ENCODE assay signal across 13 cellular contexts in the genomic region with DNA sequence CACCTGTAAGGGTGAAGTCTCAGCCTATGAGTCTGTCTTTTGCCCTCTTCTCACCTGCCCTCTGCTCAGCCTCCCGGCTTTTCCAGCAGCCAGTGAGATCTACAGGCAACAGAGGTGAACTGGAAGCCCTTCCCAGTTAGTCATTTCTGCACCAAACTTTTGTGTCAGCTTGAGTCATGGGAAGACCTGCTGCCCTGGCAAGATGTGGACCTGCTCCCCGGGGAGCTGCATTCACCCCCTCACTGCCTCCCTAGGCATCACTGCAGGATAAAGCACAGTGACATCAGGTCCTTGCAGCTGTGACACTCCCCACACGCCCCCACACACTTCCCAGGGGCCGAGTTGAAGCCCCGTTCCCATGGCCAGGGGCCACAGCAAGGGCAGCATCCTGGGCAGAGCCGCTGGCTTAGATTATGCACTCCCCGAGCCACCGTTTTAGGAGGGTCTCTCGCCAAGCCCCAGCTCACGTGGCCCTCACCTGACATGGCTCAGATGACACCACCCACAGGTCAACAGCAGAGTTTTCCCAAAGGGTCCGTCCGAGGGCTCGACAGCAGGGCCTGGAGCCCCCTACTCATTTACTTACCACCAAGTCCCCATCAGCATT. TPM values are rescaled to one million over a fixed set of nuclear protein-coding genes. Genes with fewer than 3 reads are reported as not detected.
DNase-seq lines count a peak whose midpoint lies in the region; ATAC-seq and TF ChIP-seq lines count a peak whose summit lies in the region.
"Had no signal": no experiment of that assay in that cellular context is flagged by ENCODE, and none has a peak within 500 bp of the region (broad histone marks: within the 10 kb centered on the region; RNA-seq: fewer than 3 reads in every experiment).

No MANE protein-coding gene starts in this region.

- H3K27ac Mint-ChIP-seq in neural progenitor cell: peak overlapping the region; percentile 50
- no peak overlapping the region for H3K27ac Mint-ChIP-seq in activated CD8-positive, alpha-beta T cell treated with anti-CD3 and anti-CD28 coated beads for 36 hours
- H3K27ac Mint-ChIP-seq: stimulated activated naive CD8-positive, alpha-beta T cell treated with anti-CD3 and anti-CD28 coated beads, Interleukin-15, Interleukin-2, amounts not matched to agents 100 ng/mL and 50 ng/mL, for 24 hours had no signal

- H3K9me3 Mint-ChIP-seq in neural progenitor cell: no peaks in the 10 kb centered on the region
- no peaks in the 10 kb centered on the region for H3K9me3 Mint-ChIP-seq in activated CD8-positive, alpha-beta T cell treated with anti-CD3 and anti-CD28 coated beads for 36 hours
- H3K9me3 Mint-ChIP-seq: activated T-cell treated with anti-CD3 and anti-CD28 coated beads, Interleukin-2, amount 50 U/mL, for 4 hours; stimulated activated naive CD8-positive, alpha-beta T cell treated with anti-CD3 and anti-CD28 coated beads, Interleukin-15, Interleukin-2, amounts not matched to agents 100 ng/mL and 50 ng/mL, for 24 hours had no signal

- H3K79me2 ChIP-seq in neural progenitor cell (ENCODE audit: low read depth): no peaks in the 10 kb centered on the region

- intact Hi-C loops in Right ventricle myocardium inferior (cut with DNase I): no loop called here
- intact Hi-C loops in cardiac septum (cut with DNase I): no loop called here
- intact Hi-C loops in activated CD8-positive, alpha-beta T cell treated with anti-CD3 and anti-CD28 coated beads for 36 hours (cut with micrococcal nuclease): loop anchor here (5.0 kb wide), 1 partner anchor 64 kb away; no protein-coding TSS in a partner anchor

- no peaks in the 10 kb centered on the region for H3K36me3 Mint-ChIP-seq in neural progenitor cell
- H3K36me3 Mint-ChIP-seq in activated CD8-positive, alpha-beta T cell treated with anti-CD3 and anti-CD28 coated beads for 36 hours (ENCODE audit: low read depth): no peaks in the 10 kb centered on the region

- peaks cover 29% of the 10 kb centered on the region for H3F3A ChIP-seq in neural progenitor cell (ENCODE audit: low read depth)

- H3K4me2 ChIP-seq in neural progenitor cell: peak overlapping the region; percentile 51
- H3K4me2 ChIP-seq: KMS-11 had no signal

- TF ChIP-seq CTCF in coronary artery (IDR thresholded peaks at IDR 0.05) (no peak), neural progenitor cell (IDR thresholded peaks at IDR 0.05) (no peak)
- no peak for TF ChIP-seq CTCF in activated CD8-positive, alpha-beta T cell treated with anti-CD3 and anti-CD28 coated beads for 36 hours (IDR thresholded peaks at IDR 0.05)

- H3K4me3 ChIP-seq in coronary artery: peak overlapping the region; percentile 57
- H3K4me3 ChIP-seq in neural progenitor cell: no peak overlapping the region

- H2AFZ ChIP-seq in neural progenitor cell (replicated peaks): peak overlapping the region; percentile 85

- CTCF ChIA-PET in activated CD8-positive, alpha-beta T cell treated with anti-CD3 and anti-CD28 coated beads for 36 hours (lab: Charles Lee): interaction anchor here (0.6 to 9.7 kb wide), 11 partner anchors 9 to 130 kb away, joined by 3 to 142 read pairs (median 3); no protein-coding TSS in a partner anchor

- no peak overlapping the region for H3K9ac ChIP-seq in neural progenitor cell
- H3K9ac ChIP-seq: KMS-11 had no signal

- ATAC-seq in Right ventricle myocardium inferior (no peak), GM18498 (IDR thresholded peaks at IDR 0.05; ENCODE audit: unreplicated experiment) (no peak)
- ATAC-seq in activated CD8-positive, alpha-beta T cell treated with anti-CD3 and anti-CD28 coated beads for 36 hours: no peak

- peaks cover 26% of the 10 kb centered on the region for H3K4me1 ChIP-seq in neural progenitor cell

- H3K27me3 ChIP-seq in neural progenitor cell: peaks cover 24% of the 10 kb centered on the region
- H3K27me3 ChIP-seq: spleen had no signal

- DNase-seq in Right ventricle myocardium inferior (ENCODE audit: missing footprints) (peak; percentile 59), cardiac septum (ENCODE audit: low spot score) (no peak), coronary artery (ENCODE audit: low spot score) (no peak), neural progenitor cell (ENCODE audit: low spot score) (no peak), SK-N-DZ (ENCODE audit: low spot score) (no peak), cerebellar nuclear complex (lab: John Stamatoyannopoulos, UW) (no peak)
- no peak for DNase-seq in activated CD8-positive, alpha-beta T cell treated with anti-CD3 and anti-CD28 coated beads for 36 hours

- H3K4me3 Mint-ChIP-seq in neural progenitor cell: peak overlapping the region; percentile 22
- H3K4me3 Mint-ChIP-seq in activated CD8-positive, alpha-beta T cell treated with anti-CD3 and anti-CD28 coated beads for 36 hours: no peak overlapping the region
- H3K4me3 Mint-ChIP-seq: activated T-cell treated with anti-CD3 and anti-CD28 coated beads, Interleukin-2, amount 50 U/mL, for 4 hours; stimulated activated naive CD8-positive, alpha-beta T cell treated with anti-CD3 and anti-CD28 coated beads, Interleukin-15, Interleukin-2, amounts not matched to agents 100 ng/mL and 50 ng/mL, for 24 hours had no signal

- H4K20me1 ChIP-seq in neural progenitor cell (ENCODE audit: low read depth): peaks cover 12% of the 10 kb centered on the region

- POLR2A ChIA-PET in activated CD8-positive, alpha-beta T cell treated with anti-CD3 and anti-CD28 coated beads for 36 hours (lab: Charles Lee): no interaction called here

- H3K9me3 ChIP-seq in neural progenitor cell (ENCODE audit: low read depth): no peaks in the 10 kb centered on the region
- H3K9me3 ChIP-seq: spleen had no signal

- peaks cover 41% of the 10 kb centered on the region for H3K4me1 Mint-ChIP-seq in neural progenitor cell
- H3K4me1 Mint-ChIP-seq in activated CD8-positive, alpha-beta T cell treated with anti-CD3 and anti-CD28 coated beads for 36 hours (ENCODE audit: low read depth): peaks cover 12% of the 10 kb centered on the region

- H3K27me3 Mint-ChIP-seq in neural progenitor cell (ENCODE audit: insufficient read depth, low read depth): peaks cover 15% of the 10 kb centered on the region
- no peaks in the 10 kb centered on the region for H3K27me3 Mint-ChIP-seq in activated CD8-positive, alpha-beta T cell treated with anti-CD3 and anti-CD28 coated beads for 36 hours
- H3K27me3 Mint-ChIP-seq: stimulated activated naive CD8-positive, alpha-beta T cell treated with anti-CD3 and anti-CD28 coated beads, Interleukin-15, Interleukin-2, amounts not matched to agents 100 ng/mL and 50 ng/mL, for 24 hours had no signal

- H3K36me3 ChIP-seq in neural progenitor cell: no peaks in the 10 kb centered on the region
- H3K36me3 ChIP-seq: spleen had no signal

- H3K27ac ChIP-seq in coronary artery: peak overlapping the region; percentile 74 to 83
- H3K27ac ChIP-seq in neural progenitor cell: no peak overlapping the region
- H3K27ac ChIP-seq: 22Rv1, KMS-11 had no signal

RNA-seq across cellular contexts. Expression of a gene that starts 6.5 kb away (rescaled TPM):
- total RNA-seq in Right ventricle myocardium inferior (147 TPM), cardiac septum (158 TPM), neural progenitor cell (ENCODE audit: low replicate concordance) (36.7 and 92.7 TPM in 2 replicates)
- 17.6 and 19.4 TPM in 2 replicates for polyA plus RNA-seq in SK-N-DZ (2014; cell fraction: cytosol; rRNA removed)
- 13.4 and 20.1 TPM in 2 replicates for polyA plus RNA-seq in SK-N-DZ (2014; cell fraction: nucleus; rRNA removed)
- total RNA-seq in activated CD8-positive, alpha-beta T cell treated with anti-CD3 and anti-CD28 coated beads for 36 hours: 10 to 100 TPM; 44.4 to 46.6 TPM
